Comparison of ENCODE assay signal across 9 cellular contexts in the genomic region with DNA sequence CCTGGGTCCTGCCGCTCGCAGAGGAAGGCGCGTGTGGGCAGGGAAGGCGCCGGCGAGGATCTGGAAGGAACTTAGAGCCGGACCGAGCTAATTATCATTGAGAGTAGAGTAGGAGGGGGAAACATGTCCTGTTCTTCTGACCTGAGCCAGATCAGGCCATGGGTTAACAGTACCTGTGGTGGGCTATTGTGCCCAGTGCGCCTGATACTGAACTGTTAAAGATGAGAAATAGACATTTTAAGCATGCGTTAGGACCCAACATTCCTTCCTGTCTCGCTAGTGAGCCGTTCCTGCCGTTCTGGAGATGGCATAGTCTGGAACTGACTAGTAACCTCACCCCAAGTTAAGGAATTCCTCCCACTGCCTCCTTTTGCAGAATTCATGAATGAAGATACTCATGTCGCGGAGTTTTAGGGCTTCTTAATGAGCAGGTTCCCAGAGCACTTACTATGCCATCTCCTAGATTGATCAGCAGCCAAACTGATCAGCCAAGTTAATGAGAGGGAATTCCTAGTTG. TPM values are rescaled to one million over a fixed set of nuclear protein-coding genes. Genes with fewer than 3 reads are reported as not detected.
DNase-seq lines count a peak whose midpoint lies in the region; ATAC-seq, FAIRE-seq and TF ChIP-seq lines count a peak whose summit lies in the region.
"Had no signal": no experiment of that assay in that cellular context is flagged by ENCODE, and none has a peak within 500 bp of the region (broad histone marks: within the 10 kb centered on the region; RNA-seq: fewer than 3 reads in every experiment).

No MANE protein-coding gene starts in this region.

- H3K27ac Mint-ChIP-seq in activated T-cell treated with anti-CD3 and anti-CD28 coated beads, Interleukin-2, amount 50 U/mL, for 24 hours, result peak overlapping the region; percentile 83

- peak overlapping the region; percentile 86 for H3K4me3 Mint-ChIP-seq in activated T-cell treated with anti-CD3 and anti-CD28 coated beads, Interleukin-2, amount 50 U/mL, for 24 hours

- DNase-seq in activated T-cell treated with anti-CD3 and anti-CD28 coated beads, Interleukin-2, amount 50 U/mL, for 24 hours, result no peak
- DNase-seq in activated T-cell treated with anti-CD3 and anti-CD28 coated beads for 4 hours (no peak), MG63 (no peak), bronchial epithelial cell (ENCODE audit: low read depth) (peak; percentile 35), urothelium cell line (ENCODE audit: low spot score) (no peak), KG1 (lab: John Stamatoyannopoulos, UW) (no peak)

- H3K4me3 ChIP-seq in MG63 (peak overlapping the region; percentile 85), bronchial epithelial cell (ENCODE audit: low read depth, low read length) (peak overlapping the region; percentile 84), mononuclear cell (ENCODE audit: low read length) (peak overlapping the region; percentile 98)

- no peaks in the 10 kb centered on the region for H3K27me3 Mint-ChIP-seq in activated T-cell treated with anti-CD3 and anti-CD28 coated beads, Interleukin-2, amount 50 U/mL, for 24 hours

- peaks cover 54% of the 10 kb centered on the region for H3K4me1 Mint-ChIP-seq in activated T-cell treated with anti-CD3 and anti-CD28 coated beads, Interleukin-2, amount 50 U/mL, for 24 hours (ENCODE audit: low read depth)

- H3K27me3 ChIP-seq in MG63 (no peaks in the 10 kb centered on the region), bronchial epithelial cell (ENCODE audit: control insufficient read depth, insufficient read depth, low read length) (no peaks in the 10 kb centered on the region), mononuclear cell (ENCODE audit: insufficient read depth, low read length) (no peaks in the 10 kb centered on the region)

- no peaks in the 10 kb centered on the region for H3K9me3 Mint-ChIP-seq in activated T-cell treated with anti-CD3 and anti-CD28 coated beads, Interleukin-2, amount 50 U/mL, for 24 hours

- no peak for TF ChIP-seq CTCF in bronchial epithelial cell (IDR thresholded peaks at IDR 0.05; ENCODE audit: insufficient read depth, low read length, severe bottlenecking)

- H3K4me1 ChIP-seq in mononuclear cell (ENCODE audit: insufficient read depth, low read length), result peaks cover 42% of the 10 kb centered on the region

- no peaks in the 10 kb centered on the region for H3K9me3 ChIP-seq in MG63
- no peaks in the 10 kb centered on the region for H3K9me3 ChIP-seq in mononuclear cell (ENCODE audit: low read depth, low read length)

- FAIRE-seq in bronchial epithelial cell (lab: Jason Lieb, UNC) (no peak), urothelium cell line (lab: Jason Lieb, UNC) (no peak)
- FAIRE-seq: islet of Langerhans had no signal

- H3K36me3 Mint-ChIP-seq in activated T-cell treated with anti-CD3 and anti-CD28 coated beads, Interleukin-2, amount 50 U/mL, for 24 hours (ENCODE audit: low read depth), result peaks cover 48% of the 10 kb centered on the region

- peaks cover 47% of the 10 kb centered on the region for H3K36me3 ChIP-seq in MG63
- peaks cover 13% of the 10 kb centered on the region for H3K36me3 ChIP-seq in bronchial epithelial cell (ENCODE audit: control insufficient read depth, insufficient read depth, low read length)

- ATAC-seq in HG03571 (IDR thresholded peaks at IDR 0.05; ENCODE audit: unreplicated experiment), result no peak

RNA-seq across cellular contexts. Expression of a gene that starts 0.9 kb away (rescaled TPM):
- 39.6 and 41.0 TPM in 2 replicates for total RNA-seq in MG63 (2014; rRNA removed; shearing (Covaris generic); ENCODE audit: low replicate concordance)
- total RNA-seq in bronchial epithelial cell, result 39.4 and 44.5 TPM in 2 replicates
- total RNA-seq in mononuclear cell, result 49.3 TPM

RNA-seq across cellular contexts. Expression of a gene that starts 35.2 kb away (rescaled TPM):
- total RNA-seq in MG63 (2014; rRNA removed; shearing (Covaris generic); ENCODE audit: low replicate concordance), result 11.3 and 14.9 TPM in 2 replicates
- total RNA-seq in bronchial epithelial cell (not detected in 2 replicates), mononuclear cell (not detected)

RNA-seq across cellular contexts. Expression of a gene that starts 50.7 kb away (rescaled TPM):
- 55.4 and 64.5 TPM in 2 replicates for total RNA-seq in MG63 (2014; rRNA removed; shearing (Covaris generic); ENCODE audit: low replicate concordance)
- total RNA-seq in bronchial epithelial cell (31.6 and 75.1 TPM in 2 replicates), mononuclear cell (7.0 TPM)

Comparison
In these comparisons a context has a peak if more than half of its experiments do, and no peak if none do; other contexts are left out.
1. RNA of a gene that starts 35.2 kb away (total RNA-seq): 11.3 to 14.9 TPM in MG63; not detected in bronchial epithelial cell and not detected in mononuclear cell (single experiment); every median in the first group is over 10 times any median in the second.
2. Peak in every context shown above with its lines, with median percentiles within 50 percentile points of each other: H3K4me3 ChIP-seq.